Comparison of ENCODE assay signal across 8 cellular contexts in genomic region chr3:194315088-194315964, GRCh38. TPM values are rescaled to one million over a fixed set of nuclear protein-coding genes. Genes with fewer than 3 reads are reported as not detected.
DNase-seq lines count a peak whose midpoint lies in the region; ATAC-seq and TF ChIP-seq lines count a peak whose summit lies in the region.

No MANE protein-coding gene starts in this region.

- in situ Hi-C loops in ACHN (cut with HindIII; ENCODE audit: low pct_ligation_motif_present, low pct_unique_long_range_greater_than_20kb, low sequenced_read_pairs): loop anchor here (25.0 kb wide), 1 partner anchor 153 kb away; no protein-coding TSS in a partner anchor

- ATAC-seq in GM18858 (IDR thresholded peaks at IDR 0.05; ENCODE audit: unreplicated experiment) (peak; percentile 79), HG03095 (IDR thresholded peaks at IDR 0.05; ENCODE audit: unreplicated experiment) (peak; percentile 78), WTC11 (peak; percentile 85)

- H3K9me3 Mint-ChIP-seq in WTC11: peaks cover 30% of the 10 kb centered on the region

- POLR2A ChIA-PET in WTC11 (lab: Charles Lee): interaction anchor here (0.6 to 1.9 kb wide), 6 partner anchors 17 to 643 kb away, joined by 3 to 8 read pairs (median 4); partner anchors contain the start of gene HES1

- H3K4me3 ChIP-seq in cardiac fibroblast (replicated peaks in 1 of 2; ENCODE audit: low read depth in 2 of 2, low read length in 2 of 2): peak overlapping the region; percentile 43 to 52

- H3K27me3 Mint-ChIP-seq in WTC11 (ENCODE audit: low read depth): peaks cover 48% of the 10 kb centered on the region

- peaks cover 29% of the 10 kb centered on the region for H3K36me3 Mint-ChIP-seq in WTC11

- H3K4me1 Mint-ChIP-seq in WTC11: peaks cover 35% of the 10 kb centered on the region

- DNase-seq in ACHN (peak; percentile 73), NCI-H2107 treated with DMSO at 0.1 percent for 48 hours (lab: John Stamatoyannopoulos, UW; ENCODE audit: unreplicated experiment) (peak; percentile 80), WTC11 (ENCODE audit: low spot score) (peak; percentile 93), cardiac fibroblast (ENCODE audit: low read depth in 2 of 2) (peak; percentile 80 to 91), islet precursor cell (peak; percentile 96)
- DNase-seq in stimulated activated CD4-positive, alpha-beta T cell treated with anti-CD3 and anti-CD28 coated beads, Interleukin-12 subunit alpha, Interleukin-12 subunit beta, amount 100 ng/mL, for 4 hours: peak; percentile 85

- TF ChIP-seq CTCF in WTC11 (IDR thresholded peaks at IDR 0.05): peak; percentile 93
- peak; percentile 71 for TF ChIP-seq CTCF in cardiac fibroblast (IDR thresholded peaks at IDR 0.05; ENCODE audit: low read depth, low read length)

- no peak overlapping the region for H3K27ac Mint-ChIP-seq in WTC11

- CTCF ChIA-PET in WTC11 (lab: Charles Lee): interaction anchor here (0.6 to 2.5 kb wide), 99 partner anchors 8 to 689 kb away, joined by 3 to 56 read pairs (median 4); partner anchors contain the start of gene HES1

- H3K4me3 Mint-ChIP-seq in WTC11: peak overlapping the region; percentile 72

TF ChIP-seq in WTC11, 78 proteins besides CTCF, POLR2A, EP300 and RAD21 (continues in another document):
- peak; percentile 84; the same call in 1 of the 2 replicates for TF ChIP-seq ARID4B (CRISPR knock-in tag; IDR thresholded peaks at IDR 0.05; ENCODE audit: borderline replicate concordance)
- TF ChIP-seq FOXP1 (CRISPR knock-in tag; IDR thresholded peaks at IDR 0.05; ENCODE audit: borderline replicate concordance): peak; percentile 76
- TF ChIP-seq FOXK1 (CRISPR knock-in tag; IDR thresholded peaks at IDR 0.05): 0 out of 2 replicates have a peak, but pooled peaks have one; percentile 38
- TF ChIP-seq ETV6 (CRISPR knock-in tag; IDR thresholded peaks at IDR 0.05): peak; percentile 89
- TF ChIP-seq MAX (CRISPR knock-in tag; IDR thresholded peaks at IDR 0.05): peak; percentile 90
- TF ChIP-seq MYBL2 (CRISPR knock-in tag; IDR thresholded peaks at IDR 0.05): 0 out of 2 replicates have a peak, but pooled peaks have one; percentile 66
- TF ChIP-seq GABPB1 (CRISPR knock-in tag; IDR thresholded peaks at IDR 0.05): peak; percentile 36; the same call in 1 of the 2 replicates
- TF ChIP-seq CREM (CRISPR knock-in tag; IDR thresholded peaks at IDR 0.05): peak; percentile 71; the same call in 1 of the 2 replicates
- no peak for TF ChIP-seq ZNF317 (CRISPR knock-in tag; IDR thresholded peaks at IDR 0.05; ENCODE audit: borderline replicate concordance, low read depth)
- no peak for TF ChIP-seq ATF6 (CRISPR knock-in tag; IDR thresholded peaks at IDR 0.05)
- peak; percentile 86 for TF ChIP-seq TEAD1 (CRISPR knock-in tag; IDR thresholded peaks at IDR 0.05)
- TF ChIP-seq, protein P1, sequence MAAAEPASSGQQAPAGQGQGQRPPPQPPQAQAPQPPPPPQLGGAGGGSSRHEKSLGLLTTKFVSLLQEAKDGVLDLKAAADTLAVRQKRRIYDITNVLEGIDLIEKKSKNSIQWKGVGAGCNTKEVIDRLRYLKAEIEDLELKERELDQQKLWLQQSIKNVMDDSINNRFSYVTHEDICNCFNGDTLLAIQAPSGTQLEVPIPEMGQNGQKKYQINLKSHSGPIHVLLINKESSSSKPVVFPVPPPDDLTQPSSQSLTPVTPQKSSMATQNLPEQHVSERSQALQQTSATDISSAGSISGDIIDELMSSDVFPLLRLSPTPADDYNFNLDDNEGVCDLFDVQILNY (CRISPR knock-in tag; IDR thresholded peaks at IDR 0.05): peak; percentile 76
- TF ChIP-seq SP1 (CRISPR knock-in tag; conservative IDR thresholded peaks at IDR 0.05): 0 out of 2 replicates have a peak, but pooled peaks have one; percentile 38
- TF ChIP-seq, protein P2, sequence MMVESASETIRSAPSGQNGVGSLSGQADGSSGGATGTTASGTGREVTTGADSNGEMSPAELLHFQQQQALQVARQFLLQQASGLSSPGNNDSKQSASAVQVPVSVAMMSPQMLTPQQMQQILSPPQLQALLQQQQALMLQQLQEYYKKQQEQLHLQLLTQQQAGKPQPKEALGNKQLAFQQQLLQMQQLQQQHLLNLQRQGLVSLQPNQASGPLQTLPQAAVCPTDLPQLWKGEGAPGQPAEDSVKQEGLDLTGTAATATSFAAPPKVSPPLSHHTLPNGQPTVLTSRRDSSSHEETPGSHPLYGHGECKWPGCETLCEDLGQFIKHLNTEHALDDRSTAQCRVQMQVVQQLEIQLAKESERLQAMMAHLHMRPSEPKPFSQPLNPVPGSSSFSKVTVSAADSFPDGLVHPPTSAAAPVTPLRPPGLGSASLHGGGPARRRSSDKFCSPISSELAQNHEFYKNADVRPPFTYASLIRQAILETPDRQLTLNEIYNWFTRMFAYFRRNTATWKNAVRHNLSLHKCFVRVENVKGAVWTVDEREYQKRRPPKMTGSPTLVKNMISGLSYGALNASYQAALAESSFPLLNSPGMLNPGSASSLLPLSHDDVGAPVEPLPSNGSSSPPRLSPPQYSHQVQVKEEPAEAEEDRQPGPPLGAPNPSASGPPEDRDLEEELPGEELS (CRISPR knock-in tag; IDR thresholded peaks at IDR 0.05): peak; percentile 74
- peak; percentile 54; the same call in 1 of the 2 replicates for TF ChIP-seq ZBTB43 (CRISPR knock-in tag; IDR thresholded peaks at IDR 0.05)

RNA-seq across cellular contexts. Expression of gene CPN2, which starts 35.8 kb away (rescaled TPM):
- total RNA-seq in WTC11 (2021): 0.09 to 0.14 TPM in 2 of 3 replicates, not detected in the other

RNA-seq across cellular contexts. Expression of gene LRRC15, which starts 54.2 kb away (rescaled TPM):
- 0.07 to 0.11 TPM (median 0.11 TPM) in 3 replicates for total RNA-seq in WTC11 (2021)

Comparison
In these comparisons a context has a peak if more than half of its experiments do, and no peak if none do; other contexts are left out.
1. Peak in every context shown above with its lines: DNase-seq, ATAC-seq and H3K4me3 ChIP-seq.